ENCODE assay signal across 33 cellular contexts in genomic region chr11:121326230-121326629, GRCh38.
"Had no signal": no experiment of that assay in that cellular context is flagged by ENCODE, and none has a peak within 500 bp of the region (broad histone marks: within the 10 kb centered on the region; RNA-seq: fewer than 3 reads in every experiment).

No MANE protein-coding gene starts in this region.

- H3K27me3 ChIP-seq: adrenal gland, body of pancreas, breast epithelium, colonic mucosa had no signal

- ATAC-seq: activated CD4-positive, alpha-beta T cell treated with anti-CD3 and anti-CD28 coated beads for 36 hours; activated CD8-positive, alpha-beta memory T cell treated with anti-CD3 and anti-CD28 coated beads, Interleukin-2, amount 10 ng/mL, durations not matched to agents 7 days and 5 days; activated CD8-positive, alpha-beta T cell treated with anti-CD3 and anti-CD28 coated beads, Interleukin-2, amount 10 ng/mL, durations not matched to agents 7 days and 5 days; activated naive CD8-positive, alpha-beta T cell treated with anti-CD3 and anti-CD28 coated beads, Interleukin-2, amount 50 U/mL, for 24 hours; body of pancreas; T-helper 17 cell had no signal

- H3K27me3 Mint-ChIP-seq: activated CD4-positive, alpha-beta memory T cell treated with anti-CD3 and anti-CD28 coated beads for 36 hours; activated CD4-positive, alpha-beta T cell treated with anti-CD3 and anti-CD28 coated beads for 36 hours; activated naive CD4-positive, alpha-beta T cell treated with anti-CD3 and anti-CD28 coated beads, Interleukin-2, amount 50 U/mL, for 24 hours; activated naive CD8-positive, alpha-beta T cell treated with anti-CD3 and anti-CD28 coated beads for 36 hours; activated naive CD8-positive, alpha-beta T cell treated with anti-CD3 and anti-CD28 coated beads, Interleukin-2, amount 50 U/mL, for 24 hours had no signal

- H3K9me3 Mint-ChIP-seq: activated CD4-positive, alpha-beta memory T cell treated with anti-CD3 and anti-CD28 coated beads for 36 hours; activated CD4-positive, alpha-beta T cell treated with anti-CD3 and anti-CD28 coated beads, Interleukin-2, amount 10 ng/mL, durations not matched to agents 24 days and 14 days; activated naive CD4-positive, alpha-beta T cell treated with anti-CD3 and anti-CD28 coated beads for 36 hours; activated naive CD4-positive, alpha-beta T cell treated with anti-CD3 and anti-CD28 coated beads, Interleukin-2, amount 50 U/mL, for 24 hours; activated naive CD8-positive, alpha-beta T cell treated with anti-CD3 and anti-CD28 coated beads for 36 hours; activated naive CD8-positive, alpha-beta T cell treated with anti-CD3 and anti-CD28 coated beads, Interleukin-2, amount 50 U/mL, for 24 hours; activated T-helper 1 cell treated with anti-CD3 and anti-CD28 coated beads, Interleukin-12 subunit alpha, Interleukin-12 subunit beta, Interleukin-2, Interleukin-4 antibody, amounts not matched to agents 30 ng/mL and 10 ng/mL and 1 ng/mL, durations not matched to agents 14 hours and 24 hours and 36 hours; activated T-helper 2 cell treated with anti-CD3 and anti-CD28 coated beads, Interferon-gamma antibody, Interleukin-2, Interleukin-4, amounts not matched to agents 10 μg/mL and 5 μg/mL and 100 μg/mL, durations not matched to agents 14 hours and 24 hours and 36 hours; T-helper 2 cell treated with Interferon-gamma antibody and Interleukin-4, amounts not matched to agents 5 μg/mL and 100 μg/mL, for 36 hours had no signal

- H3K27ac Mint-ChIP-seq: activated CD4-positive, alpha-beta memory T cell treated with anti-CD3 and anti-CD28 coated beads for 36 hours; activated CD4-positive, alpha-beta T cell treated with anti-CD3 and anti-CD28 coated beads for 36 hours; activated CD4-positive, alpha-beta T cell treated with anti-CD3 and anti-CD28 coated beads, Interleukin-2, amount 10 ng/mL, durations not matched to agents 24 days and 14 days; activated CD8-positive, alpha-beta memory T cell treated with anti-CD3 and anti-CD28 coated beads, Interleukin-2, amount 10 ng/mL, durations not matched to agents 7 days and 5 days; activated CD8-positive, alpha-beta T cell treated with anti-CD3 and anti-CD28 coated beads, Interleukin-2, amount 10 ng/mL, durations not matched to agents 7 days and 5 days; activated naive CD4-positive, alpha-beta T cell treated with anti-CD3 and anti-CD28 coated beads for 36 hours; activated naive CD4-positive, alpha-beta T cell treated with anti-CD3 and anti-CD28 coated beads, Interleukin-2, amount 50 U/mL, for 24 hours; activated naive CD8-positive, alpha-beta T cell treated with anti-CD3 and anti-CD28 coated beads for 36 hours; activated naive CD8-positive, alpha-beta T cell treated with anti-CD3 and anti-CD28 coated beads, Interleukin-2, amount 50 U/mL, for 24 hours; activated T-helper 1 cell treated with anti-CD3 and anti-CD28 coated beads, Interleukin-12 subunit alpha, Interleukin-12 subunit beta, Interleukin-2, Interleukin-4 antibody, amounts not matched to agents 30 ng/mL and 10 ng/mL and 1 ng/mL, durations not matched to agents 14 hours and 24 hours and 36 hours; activated T-helper 2 cell treated with anti-CD3 and anti-CD28 coated beads, Interferon-gamma antibody, Interleukin-2, Interleukin-4, amounts not matched to agents 10 μg/mL and 5 μg/mL and 100 μg/mL, durations not matched to agents 14 hours and 24 hours and 36 hours; T-helper 2 cell treated with Interferon-gamma antibody and Interleukin-4, amounts not matched to agents 5 μg/mL and 100 μg/mL, for 36 hours had no signal

- H3K4me3 ChIP-seq: adrenal gland, body of pancreas, breast epithelium, cardiac muscle cell, colonic mucosa had no signal

- H3K36me3 ChIP-seq: adrenal gland, breast epithelium, cardiac muscle cell, colonic mucosa had no signal

- H3K27ac ChIP-seq: adrenal gland, body of pancreas, cardiac muscle cell, colonic mucosa, epithelial cell of prostate had no signal

- H3K4me1 ChIP-seq: adrenal gland, body of pancreas, breast epithelium, colonic mucosa had no signal

- DNase-seq: activated CD4-positive, alpha-beta memory T cell treated with anti-CD3 and anti-CD28 coated beads for 36 hours; activated CD4-positive, alpha-beta T cell treated with anti-CD3 and anti-CD28 coated beads for 36 hours; activated CD4-positive, alpha-beta T cell treated with anti-CD3 and anti-CD28 coated beads, Interleukin-2, amount 10 ng/mL, durations not matched to agents 24 days and 14 days; activated CD4-positive, CD25-positive, alpha-beta regulatory T cell; activated CD4-positive, CD25-positive, alpha-beta regulatory T cell treated with anti-CD3 and anti-CD28 coated beads, Interleukin-2, amount 50 U/mL, for 72 hours; activated CD8-positive, alpha-beta memory T cell treated with anti-CD3 and anti-CD28 coated beads, Interleukin-2, amount 10 ng/mL, durations not matched to agents 7 days and 5 days; activated CD8-positive, alpha-beta memory T cell treated with anti-CD3 and anti-CD28 coated beads, Interleukin-2, amount 50 U/mL, for 4 hours; activated CD8-positive, alpha-beta T cell treated with anti-CD3 and anti-CD28 coated beads, Interleukin-2, amount 10 ng/mL, durations not matched to agents 7 days and 5 days; activated effector memory CD4-positive, alpha-beta T cell treated with anti-CD3 and anti-CD28 coated beads, Interleukin-2, amount 50 U/mL, for 16 hours; activated naive CD4-positive, alpha-beta T cell treated with anti-CD3 and anti-CD28 coated beads for 36 hours; activated naive CD8-positive, alpha-beta T cell treated with anti-CD3 and anti-CD28 coated beads for 36 hours; activated naive CD8-positive, alpha-beta T cell treated with anti-CD3 and anti-CD28 coated beads, Interleukin-2, amount 50 U/mL, for 24 hours; activated T-cell treated with anti-CD3 and anti-CD28 coated beads, Interleukin-2, amount 50 U/mL, for 1 hour; activated T-cell treated with anti-CD3 and anti-CD28 coated beads, Interleukin-2, amount 50 U/mL, for 48 hours; adrenal gland; amygdala; aorta; body of pancreas; central memory CD4-positive, alpha-beta T cell; cerebellar nuclear complex; colonic mucosa; effector CD8-positive, alpha-beta T cell; foreskin fibroblast; head of caudate nucleus; T-helper 17 cell; T1000 had no signal

- H3K9me3 ChIP-seq: adrenal gland, body of pancreas, breast epithelium, colonic mucosa had no signal

- H3K4me3 Mint-ChIP-seq: activated CD4-positive, alpha-beta memory T cell treated with anti-CD3 and anti-CD28 coated beads for 36 hours; activated CD4-positive, alpha-beta T cell treated with anti-CD3 and anti-CD28 coated beads for 36 hours; activated CD4-positive, alpha-beta T cell treated with anti-CD3 and anti-CD28 coated beads, Interleukin-2, amount 10 ng/mL, durations not matched to agents 24 days and 14 days; activated CD8-positive, alpha-beta memory T cell treated with anti-CD3 and anti-CD28 coated beads, Interleukin-2, amount 10 ng/mL, durations not matched to agents 7 days and 5 days; activated CD8-positive, alpha-beta T cell treated with anti-CD3 and anti-CD28 coated beads, Interleukin-2, amount 10 ng/mL, durations not matched to agents 7 days and 5 days; activated naive CD4-positive, alpha-beta T cell treated with anti-CD3 and anti-CD28 coated beads for 36 hours; activated naive CD4-positive, alpha-beta T cell treated with anti-CD3 and anti-CD28 coated beads, Interleukin-2, amount 50 U/mL, for 24 hours; activated naive CD8-positive, alpha-beta T cell treated with anti-CD3 and anti-CD28 coated beads for 36 hours; activated naive CD8-positive, alpha-beta T cell treated with anti-CD3 and anti-CD28 coated beads, Interleukin-2, amount 50 U/mL, for 24 hours; activated T-helper 1 cell treated with anti-CD3 and anti-CD28 coated beads, Interleukin-12 subunit alpha, Interleukin-12 subunit beta, Interleukin-2, Interleukin-4 antibody, amounts not matched to agents 30 ng/mL and 10 ng/mL and 1 ng/mL, durations not matched to agents 14 hours and 24 hours and 36 hours; T-helper 17 cell; T-helper 2 cell treated with Interferon-gamma antibody and Interleukin-4, amounts not matched to agents 5 μg/mL and 100 μg/mL, for 36 hours had no signal
